ENCODE assay signal across 12 cellular contexts in genomic region chr16:75239463-75240122, GRCh38. TPM values are rescaled to one million over a fixed set of nuclear protein-coding genes. Genes with fewer than 3 reads are reported as not detected.
DNase-seq lines count a peak whose midpoint lies in the region; ATAC-seq and TF ChIP-seq lines count a peak whose summit lies in the region.
"Had no signal": no experiment of that assay in that cellular context is flagged by ENCODE, and none has a peak within 500 bp of the region (broad histone marks: within the 10 kb centered on the region; RNA-seq: fewer than 3 reads in every experiment).

No MANE protein-coding gene starts in this region.

- H3K79me2 ChIP-seq in HCT116 (ENCODE audit: insufficient read depth, low read length) = peaks cover 59% of the 10 kb centered on the region

- intact Hi-C loops in HCT116 (cut with micrococcal nuclease) = no loop called here
- intact Hi-C loops in MCF 10A (cut with micrococcal nuclease) = no loop called here

- peak overlapping the region; percentile 76 for H3K27ac Mint-ChIP-seq in MCF 10A (ENCODE audit: low read depth, unreplicated experiment)

- H3K36me3 Mint-ChIP-seq in MCF 10A (ENCODE audit: insufficient read depth, unreplicated experiment) = peaks cover 32% of the 10 kb centered on the region

- WGBS in lung, 2 donors = 85 to 93% methylated on average over 22 of the region's 22 CpGs

- no peak for TF ChIP-seq RAD21 in HCT116 (IDR thresholded peaks at IDR 0.05; ENCODE audit: low read depth)

- no peaks in the 10 kb centered on the region for H3K27me3 Mint-ChIP-seq in MCF 10A (ENCODE audit: insufficient read depth, unreplicated experiment)

- no peak for TF ChIP-seq POLR2A in HCT116 (IDR thresholded peaks at IDR 0.05; ENCODE audit: borderline replicate concordance, extremely low read depth, insufficient read depth, insufficient read length)

- no TSS peak for BruUV-seq in HCT116 (replicated peaks; lab: Mats Ljungman, UMichigan)
- BruUV-seq in MCF 10A (replicated peaks; lab: Mats Ljungman, UMichigan) = no TSS peak

- RAD21 ChIA-PET in HCT116 (lab: Charles Lee; ENCODE audit: low non-redundant PET in 1 of 2, low total read pairs in 2 of 2, uncharacterized antibody in 2 of 2, unreplicated experiment in 2 of 2) = interaction anchor here in 1 of 2 experiments (0.7 kb wide), 1 partner anchor 278 kb away, joined by 3 read pairs; no protein-coding TSS in a partner anchor

- H2AFZ ChIP-seq in HCT116 (ENCODE audit: low read depth, low read length, poor library complexity, severe bottlenecking) = no peak overlapping the region

- H3K27me3 ChIP-seq in HCT116 (ENCODE audit: insufficient read depth, low read length) = no peaks in the 10 kb centered on the region
- H3K27me3 ChIP-seq in lung (ENCODE audit: control insufficient read depth, insufficient read depth) = no peaks in the 10 kb centered on the region
- H3K27me3 ChIP-seq in stomach smooth muscle (ENCODE audit: control insufficient read depth in 1 of 2, insufficient read depth in 2 of 2, low read length in 2 of 2) = no peaks in the 10 kb centered on the region

- no peak overlapping the region for H3K9ac ChIP-seq in HCT116 (ENCODE audit: low read length)
- H3K9ac ChIP-seq in stomach smooth muscle (ENCODE audit: low read length in 2 of 2) = no peak overlapping the region

- ATAC-seq in HCT116 (no peak), lung (ENCODE audit: insufficient read depth, low FRiP score) (no peak), GM19395 (IDR thresholded peaks at IDR 0.05; ENCODE audit: unreplicated experiment) (no peak)

- DNase-seq in HCT116 (ENCODE audit: low read depth, low spot score) (no peak), MCF 10A (ENCODE audit: unreplicated experiment) (no peak), lung (ENCODE audit: low spot score) (no peak), DMS 273 treated with DMSO at 0.1 percent for 48 hours (lab: John Stamatoyannopoulos, UW) (no peak), glomerular visceral epithelial cell (ENCODE audit: extremely low spot score) (no peak)
- DNase-seq in activated CD4-positive, CD25-positive, alpha-beta regulatory T cell treated with anti-CD3 and anti-CD28 coated beads, Interleukin-2, amount 50 U/mL, for 72 hours = no peak

- H4K20me1 ChIP-seq in HCT116 (ENCODE audit: insufficient read depth) = no peaks in the 10 kb centered on the region

- H3K9me3 Mint-ChIP-seq in MCF 10A (ENCODE audit: unreplicated experiment) = no peaks in the 10 kb centered on the region

- H3K4me1 ChIP-seq in HCT116 (ENCODE audit: control insufficient read depth in 1 of 2, insufficient read depth in 2 of 2, low read length in 2 of 2) (peaks cover 30 to 38% of the 10 kb centered on the region in 2 experiments), lung (ENCODE audit: control insufficient read depth in 2 of 2, insufficient read depth in 2 of 2, low read length in 2 of 2) (peaks cover 10 to 25% of the 10 kb centered on the region in 2 donors), stomach smooth muscle (ENCODE audit: control insufficient read depth, insufficient read depth, low read length) (peaks cover 61% of the 10 kb centered on the region)

- no peak overlapping the region for H3K4me3 ChIP-seq in HCT116 (replicated peaks in 1 of 2; ENCODE audit: low read depth in 1 of 2, low read length in 2 of 2)
- H3K4me3 ChIP-seq in lung = no peak overlapping the region
- no peak overlapping the region for H3K4me3 ChIP-seq in stomach smooth muscle (ENCODE audit: low read length in 2 of 2)

- H3K4me2 ChIP-seq in HCT116 (ENCODE audit: low read length) = peak overlapping the region; percentile 32; the same call in 1 of the 2 replicates

- H3K9me2 ChIP-seq in HCT116 (ENCODE audit: insufficient read depth) = no peaks in the 10 kb centered on the region

- H3K9me3 ChIP-seq in HCT116 (ENCODE audit: control insufficient read depth in 1 of 2, insufficient read depth in 1 of 2, low read depth in 1 of 2, low read length in 2 of 2) = no peaks in the 10 kb centered on the region
- H3K9me3 ChIP-seq in lung (ENCODE audit: control insufficient read depth in 2 of 2, insufficient read depth in 1 of 2, low read length in 1 of 2) = no peaks in the 10 kb centered on the region
- no peaks in the 10 kb centered on the region for H3K9me3 ChIP-seq in stomach smooth muscle (ENCODE audit: control insufficient read depth in 2 of 2, low read length in 2 of 2)

- H3K4me3 Mint-ChIP-seq in MCF 10A (ENCODE audit: unreplicated experiment) = no peak overlapping the region

- H3K4me1 Mint-ChIP-seq in MCF 10A (ENCODE audit: insufficient read depth, unreplicated experiment) = peaks cover 16% of the 10 kb centered on the region

- H3K36me3 ChIP-seq in HCT116 (ENCODE audit: control insufficient read depth in 1 of 2, insufficient read depth in 2 of 2, low read length in 2 of 2) (peaks cover 6 to 26% of the 10 kb centered on the region in 2 experiments; a peak in 3 of 4 replicates), lung (ENCODE audit: control insufficient read depth in 2 of 2, insufficient read depth in 2 of 2, low read length in 2 of 2) (peaks cover 2 to 39% of the 10 kb centered on the region in 2 donors), stomach smooth muscle (ENCODE audit: control insufficient read depth in 2 of 2, insufficient read depth in 2 of 2, low read length in 2 of 2) (peaks cover 22 to 23% of the 10 kb centered on the region in 2 donors)

- TF ChIP-seq CTCF in HCT116 (IDR thresholded peaks at IDR 0.05 in 2 of 3, conservative IDR thresholded peaks at IDR 0.05 in 1 of 3; ENCODE audit: borderline replicate concordance in 1 of 3, insufficient read depth in 1 of 3, low read depth in 2 of 3, low read length in 2 of 3) = no peak
- TF ChIP-seq CTCF in MCF 10A (IDR thresholded peaks at IDR 0.05; ENCODE audit: unreplicated experiment) = no peak
- no peak for TF ChIP-seq CTCF in lung (IDR thresholded peaks at IDR 0.05; ENCODE audit: control extremely low read depth, extremely low read depth)

- CTCF ChIA-PET in HCT116 (lab: Charles Lee) = no interaction called here
- CTCF ChIA-PET in MCF 10A (lab: Yijun Ruan, JAX) = interaction anchor here (1.0 kb wide), 1 partner anchor 140 kb away, joined by 3 read pairs; no protein-coding TSS in a partner anchor

- POLR2A ChIA-PET in HCT116 (lab: Charles Lee) = no interaction called here
- POLR2A ChIA-PET in MCF 10A (lab: Yijun Ruan, JAX) = interaction anchor here (0.5 to 1.0 kb wide), 2 partner anchors 10 to 13 kb away, joined by 3 to 4 read pairs; no protein-coding TSS in a partner anchor

- H3K27ac ChIP-seq in HCT116 (ENCODE audit: low read depth, low read length) (peak overlapping the region; percentile 51; the same call in 1 of the 2 replicates), lung (ENCODE audit: low read depth in 1 of 2, low read length in 1 of 2) (peak overlapping the region; percentile 41 to 56), stomach smooth muscle (ENCODE audit: low read length) (peak overlapping the region; percentile 62)
- H3K27ac ChIP-seq: VCaP had no signal

TF ChIP-seq in HCT116, 20 proteins besides CTCF, POLR2A, EP300 and RAD21 (continues in another document):
- TF ChIP-seq ZFX (IDR thresholded peaks at IDR 0.05) (no peak), ZNF274 (IDR thresholded peaks at IDR 0.05; ENCODE audit: low read depth, low read length) (no peak), REST (IDR thresholded peaks at IDR 0.05; ENCODE audit: low read depth) (no peak), TCF7L2 (IDR thresholded peaks at IDR 0.05; ENCODE audit: borderline replicate concordance, extremely low read depth, insufficient read depth, insufficient read length) (no peak), YY1 (IDR thresholded peaks at IDR 0.05; ENCODE audit: extremely low read depth, insufficient replicate concordance, low read depth, low read length) (no peak), CBX3 (IDR thresholded peaks at IDR 0.05; ENCODE audit: low read depth) (no peak), SP1 (IDR thresholded peaks at IDR 0.05; ENCODE audit: low read depth) (no peak)

RNA-seq across cellular contexts. Expression of gene BCAR1, which starts 11.8 kb away (rescaled TPM):
- total RNA-seq in HCT116 (2021; ENCODE audit: unreplicated experiment) = 49.6 TPM
- 33.8 and 34.4 TPM in 2 replicates for polyA plus RNA-seq in HCT116 (2012)
- 58.6 and 68.1 TPM in 2 replicates for total RNA-seq in MCF 10A (2022)
- 10 to 100 TPM; 51.3 to 70.7 TPM for total RNA-seq in lung
- 10 to 100 TPM; 37.5 to 48.6 TPM for polyA plus RNA-seq in lung

RNA-seq across cellular contexts. Expression of gene CTRB1, which starts 20.8 kb away (rescaled TPM):
- total RNA-seq in HCT116 (2021; ENCODE audit: unreplicated experiment) (5.6 TPM), MCF 10A (2022) (not detected in 2 replicates), lung (1 to 10 TPM in 1 of 2 donors, not detected in 1; 6.5 TPM)
- 0.10 TPM in 1 of 2 replicates, not detected in the other for polyA plus RNA-seq in HCT116 (2012)
- under 1 TPM; 0.33 to 0.97 TPM for polyA plus RNA-seq in lung
- total RNA-seq: LHCN-M2, occipital lobe, urinary bladder had no signal

RNA-seq across cellular contexts. Expression of gene CTRB2, which starts 32.6 kb away (rescaled TPM):
- total RNA-seq in HCT116 (2021; ENCODE audit: unreplicated experiment) (10.0 TPM), MCF 10A (2022) (not detected in 2 replicates), lung (10 to 100 TPM in 1 of 2 donors, not detected in 1; 14.6 TPM)
- polyA plus RNA-seq in HCT116 (2012) = 0.03 TPM in 1 of 2 replicates, not detected in the other
- 1 to 10 TPM in 1 of 2 donors, under 1 TPM in 1; 0.65 to 1.3 TPM for polyA plus RNA-seq in lung
- total RNA-seq: LHCN-M2, occipital lobe, urinary bladder had no signal
